In the genomic region with DNA sequence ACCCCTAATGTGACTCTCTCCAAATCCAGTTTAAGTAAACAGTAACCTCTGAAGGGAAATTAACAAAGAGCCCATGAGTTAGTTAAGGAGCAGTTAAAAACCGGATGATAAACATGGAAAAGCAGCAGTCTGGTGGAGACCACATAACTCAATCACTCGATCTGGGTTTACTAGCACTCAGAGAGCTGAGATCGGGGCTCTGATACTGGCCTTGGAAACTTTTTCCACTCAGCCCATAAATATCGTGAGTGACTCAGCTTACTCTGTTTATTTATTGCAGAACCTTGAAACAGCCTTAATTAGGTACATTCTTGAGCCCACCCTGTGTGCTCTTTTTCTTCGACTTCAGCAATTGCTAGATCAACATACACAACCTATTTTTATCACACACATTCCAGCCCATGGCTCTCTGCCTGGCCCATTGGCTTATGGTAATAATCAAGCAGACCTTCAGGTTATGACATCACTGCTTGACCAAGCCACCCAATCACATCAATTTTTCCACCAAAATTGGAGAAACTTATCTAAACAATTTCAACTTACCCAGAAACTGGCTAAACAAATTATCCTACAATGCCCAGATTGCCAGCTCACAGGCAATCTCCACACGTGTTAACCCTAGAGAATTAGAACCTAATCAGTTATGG, we compare ENCODE assay signal across 2 cellular contexts.
A peak's percentile ranks its signal among the peaks of the same experiment; 100 is the strongest.
TF ChIP-seq lines count a peak whose summit lies in the region.

No MANE protein-coding gene starts in this region.

TF ChIP-seq in GM23338, 12 proteins besides CTCF, POLR2A, EP300 and RAD21:
- TF ChIP-seq POLR2AphosphoS5 (IDR thresholded peaks at IDR 0.05; ENCODE audit: low read depth) = no peak
- TF ChIP-seq, protein P1, sequence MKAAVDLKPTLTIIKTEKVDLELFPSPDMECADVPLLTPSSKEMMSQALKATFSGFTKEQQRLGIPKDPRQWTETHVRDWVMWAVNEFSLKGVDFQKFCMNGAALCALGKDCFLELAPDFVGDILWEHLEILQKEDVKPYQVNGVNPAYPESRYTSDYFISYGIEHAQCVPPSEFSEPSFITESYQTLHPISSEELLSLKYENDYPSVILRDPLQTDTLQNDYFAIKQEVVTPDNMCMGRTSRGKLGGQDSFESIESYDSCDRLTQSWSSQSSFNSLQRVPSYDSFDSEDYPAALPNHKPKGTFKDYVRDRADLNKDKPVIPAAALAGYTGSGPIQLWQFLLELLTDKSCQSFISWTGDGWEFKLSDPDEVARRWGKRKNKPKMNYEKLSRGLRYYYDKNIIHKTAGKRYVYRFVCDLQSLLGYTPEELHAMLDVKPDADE (IDR thresholded peaks at IDR 0.05) = no peak
- no peak for TF ChIP-seq JUNB (IDR thresholded peaks at IDR 0.05; ENCODE audit: unreplicated experiment)
- TF ChIP-seq NANOG (IDR thresholded peaks at IDR 0.05; ENCODE audit: borderline replicate concordance) = no peak
TF ChIP-seq in GM23338: peak in this region for 0.

TF ChIP-seq in SK-N-SH, 30 proteins besides CTCF, POLR2A, EP300 and RAD21:
- no peak for TF ChIP-seq ELF1 (IDR thresholded peaks at IDR 0.05)
- TF ChIP-seq, protein P2, sequence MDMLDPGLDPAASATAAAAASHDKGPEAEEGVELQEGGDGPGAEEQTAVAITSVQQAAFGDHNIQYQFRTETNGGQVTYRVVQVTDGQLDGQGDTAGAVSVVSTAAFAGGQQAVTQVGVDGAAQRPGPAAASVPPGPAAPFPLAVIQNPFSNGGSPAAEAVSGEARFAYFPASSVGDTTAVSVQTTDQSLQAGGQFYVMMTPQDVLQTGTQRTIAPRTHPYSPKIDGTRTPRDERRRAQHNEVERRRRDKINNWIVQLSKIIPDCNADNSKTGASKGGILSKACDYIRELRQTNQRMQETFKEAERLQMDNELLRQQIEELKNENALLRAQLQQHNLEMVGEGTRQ (IDR thresholded peaks at IDR 0.05; ENCODE audit: borderline replicate concordance, low read depth, low read length) = no peak
- peak; percentile 36; the same call in 1 of the 2 replicates for TF ChIP-seq POLR2AphosphoS5 (IDR thresholded peaks at IDR 0.05; ENCODE audit: low read depth, low read length)
- TF ChIP-seq MEF2A (IDR thresholded peaks at IDR 0.05; ENCODE audit: borderline replicate concordance, low read depth) = peak; percentile 86
- TF ChIP-seq TEAD4 (IDR thresholded peaks at IDR 0.05; ENCODE audit: borderline replicate concordance, insufficient read depth) = peak; percentile 68; the same call in 1 of the 2 replicates
- no peak for TF ChIP-seq TAF1 (IDR thresholded peaks at IDR 0.05; ENCODE audit: borderline replicate concordance, low read depth, low read length)
- no peak for TF ChIP-seq GATA2 (CRISPR knock-in tag; IDR thresholded peaks at IDR 0.05)
- TF ChIP-seq FOXJ3 (CRISPR knock-in tag; IDR thresholded peaks at IDR 0.05) = no peak
- TF ChIP-seq EZH2phosphoT487 (IDR thresholded peaks at IDR 0.05; ENCODE audit: borderline replicate concordance, low read depth) = no peak
- TF ChIP-seq PBX3 (IDR thresholded peaks at IDR 0.05) = peak; percentile 79
- no peak for TF ChIP-seq USF1 (IDR thresholded peaks at IDR 0.05; ENCODE audit: borderline replicate concordance, low read depth)
- TF ChIP-seq GABPA (IDR thresholded peaks at IDR 0.05; ENCODE audit: low read depth) = no peak
- peak; percentile 71 for TF ChIP-seq JUND (IDR thresholded peaks at IDR 0.05)
- peak; percentile 47; the same call in 1 of the 2 replicates for TF ChIP-seq FOSL2 (IDR thresholded peaks at IDR 0.05; ENCODE audit: borderline replicate concordance, low read depth)
- TF ChIP-seq NFIC (IDR thresholded peaks at IDR 0.05; ENCODE audit: borderline replicate concordance) = 0 out of 2 replicates have a peak, but pooled peaks have one; percentile 9
- TF ChIP-seq, protein P3, sequence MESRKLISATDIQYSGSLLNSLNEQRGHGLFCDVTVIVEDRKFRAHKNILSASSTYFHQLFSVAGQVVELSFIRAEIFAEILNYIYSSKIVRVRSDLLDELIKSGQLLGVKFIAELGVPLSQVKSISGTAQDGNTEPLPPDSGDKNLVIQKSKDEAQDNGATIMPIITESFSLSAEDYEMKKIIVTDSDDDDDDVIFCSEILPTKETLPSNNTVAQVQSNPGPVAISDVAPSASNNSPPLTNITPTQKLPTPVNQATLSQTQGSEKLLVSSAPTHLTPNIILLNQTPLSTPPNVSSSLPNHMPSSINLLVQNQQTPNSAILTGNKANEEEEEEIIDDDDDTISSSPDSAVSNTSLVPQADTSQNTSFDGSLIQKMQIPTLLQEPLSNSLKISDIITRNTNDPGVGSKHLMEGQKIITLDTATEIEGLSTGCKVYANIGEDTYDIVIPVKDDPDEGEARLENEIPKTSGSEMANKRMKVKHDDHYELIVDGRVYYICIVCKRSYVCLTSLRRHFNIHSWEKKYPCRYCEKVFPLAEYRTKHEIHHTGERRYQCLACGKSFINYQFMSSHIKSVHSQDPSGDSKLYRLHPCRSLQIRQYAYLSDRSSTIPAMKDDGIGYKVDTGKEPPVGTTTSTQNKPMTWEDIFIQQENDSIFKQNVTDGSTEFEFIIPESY (IDR thresholded peaks at IDR 0.05; ENCODE audit: borderline replicate concordance, low read depth) = no peak
- TF ChIP-seq SMC3 (IDR thresholded peaks at IDR 0.05; ENCODE audit: low read depth, low read length) = no peak
- TF ChIP-seq, protein P4, sequence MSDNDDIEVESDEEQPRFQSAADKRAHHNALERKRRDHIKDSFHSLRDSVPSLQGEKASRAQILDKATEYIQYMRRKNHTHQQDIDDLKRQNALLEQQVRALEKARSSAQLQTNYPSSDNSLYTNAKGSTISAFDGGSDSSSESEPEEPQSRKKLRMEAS (IDR thresholded peaks at IDR 0.05; ENCODE audit: low read depth) = 0 out of 2 replicates have a peak, but pooled peaks have one; percentile 14
- TF ChIP-seq, protein P5, sequence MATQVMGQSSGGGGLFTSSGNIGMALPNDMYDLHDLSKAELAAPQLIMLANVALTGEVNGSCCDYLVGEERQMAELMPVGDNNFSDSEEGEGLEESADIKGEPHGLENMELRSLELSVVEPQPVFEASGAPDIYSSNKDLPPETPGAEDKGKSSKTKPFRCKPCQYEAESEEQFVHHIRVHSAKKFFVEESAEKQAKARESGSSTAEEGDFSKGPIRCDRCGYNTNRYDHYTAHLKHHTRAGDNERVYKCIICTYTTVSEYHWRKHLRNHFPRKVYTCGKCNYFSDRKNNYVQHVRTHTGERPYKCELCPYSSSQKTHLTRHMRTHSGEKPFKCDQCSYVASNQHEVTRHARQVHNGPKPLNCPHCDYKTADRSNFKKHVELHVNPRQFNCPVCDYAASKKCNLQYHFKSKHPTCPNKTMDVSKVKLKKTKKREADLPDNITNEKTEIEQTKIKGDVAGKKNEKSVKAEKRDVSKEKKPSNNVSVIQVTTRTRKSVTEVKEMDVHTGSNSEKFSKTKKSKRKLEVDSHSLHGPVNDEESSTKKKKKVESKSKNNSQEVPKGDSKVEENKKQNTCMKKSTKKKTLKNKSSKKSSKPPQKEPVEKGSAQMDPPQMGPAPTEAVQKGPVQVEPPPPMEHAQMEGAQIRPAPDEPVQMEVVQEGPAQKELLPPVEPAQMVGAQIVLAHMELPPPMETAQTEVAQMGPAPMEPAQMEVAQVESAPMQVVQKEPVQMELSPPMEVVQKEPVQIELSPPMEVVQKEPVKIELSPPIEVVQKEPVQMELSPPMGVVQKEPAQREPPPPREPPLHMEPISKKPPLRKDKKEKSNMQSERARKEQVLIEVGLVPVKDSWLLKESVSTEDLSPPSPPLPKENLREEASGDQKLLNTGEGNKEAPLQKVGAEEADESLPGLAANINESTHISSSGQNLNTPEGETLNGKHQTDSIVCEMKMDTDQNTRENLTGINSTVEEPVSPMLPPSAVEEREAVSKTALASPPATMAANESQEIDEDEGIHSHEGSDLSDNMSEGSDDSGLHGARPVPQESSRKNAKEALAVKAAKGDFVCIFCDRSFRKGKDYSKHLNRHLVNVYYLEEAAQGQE (IDR thresholded peaks at IDR 0.05; ENCODE audit: low read depth, low read length) = no peak
- TF ChIP-seq CHD2 (IDR thresholded peaks at IDR 0.05; ENCODE audit: low read length, partially characterized antibody) = no peak
- peak; percentile 65 for TF ChIP-seq TCF12 (IDR thresholded peaks at IDR 0.05)
- no peak for TF ChIP-seq MXI1 (IDR thresholded peaks at IDR 0.05; ENCODE audit: low read depth, low read length)
TF ChIP-seq in SK-N-SH: peak in this region for 9.
